Comparison of ENCODE assay signal across 18 cellular contexts in the genomic region with DNA sequence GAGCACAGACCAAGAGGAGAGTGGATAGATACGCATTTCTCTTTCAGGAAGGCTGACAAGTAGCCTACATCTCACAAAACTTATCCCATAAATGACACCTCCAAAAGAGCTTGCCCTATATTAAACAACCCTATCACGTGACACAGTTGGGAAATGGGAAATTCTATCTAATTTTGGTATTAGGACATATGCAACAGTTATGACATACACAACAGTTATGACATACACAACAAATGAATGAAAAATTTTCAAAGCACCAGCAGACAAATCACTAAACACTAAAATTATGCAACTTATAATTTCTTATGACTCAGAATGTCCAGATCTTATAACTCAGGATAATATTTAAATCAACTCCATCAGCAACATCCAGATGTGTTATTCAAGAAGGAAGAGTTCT. TPM values are rescaled to one million over a fixed set of nuclear protein-coding genes. Genes with fewer than 3 reads are reported as not detected.
DNase-seq lines count a peak whose midpoint lies in the region; ATAC-seq and TF ChIP-seq lines count a peak whose summit lies in the region.
"Had no signal": no experiment of that assay in that cellular context is flagged by ENCODE, and none has a peak within 500 bp of the region (broad histone marks: within the 10 kb centered on the region; RNA-seq: fewer than 3 reads in every experiment).

No MANE protein-coding gene starts in this region.

- no peaks in the 10 kb centered on the region for H3K27me3 ChIP-seq in GM23248 (replicated peaks; ENCODE audit: insufficient read depth)
- H3K27me3 ChIP-seq in hepatocyte, result no peaks in the 10 kb centered on the region
- H3K27me3 ChIP-seq: stomach had no signal

- H3K4me3 Mint-ChIP-seq in stimulated activated naive B cell treated with anti-CD40 and anti-IgM and Interleukin-4, amounts not matched to agents 10 μg/mL and 1 μg/mL and 100 μg/mL, for 72 hours, result no peak overlapping the region
- H3K4me3 Mint-ChIP-seq: activated naive CD8-positive, alpha-beta T cell treated with anti-CD3 and anti-CD28 coated beads, Interleukin-2, amount 10 ng/mL, durations not matched to agents 7 days and 5 days had no signal

- no peaks in the 10 kb centered on the region for H3K36me3 Mint-ChIP-seq in stimulated activated naive B cell treated with anti-CD40 and anti-IgM and Interleukin-4, amounts not matched to agents 10 μg/mL and 1 μg/mL and 100 μg/mL, for 72 hours

- H3K27me3 Mint-ChIP-seq in stimulated activated naive B cell treated with anti-CD40 and anti-IgM and Interleukin-4, amounts not matched to agents 10 μg/mL and 1 μg/mL and 100 μg/mL, for 72 hours, result no peaks in the 10 kb centered on the region
- H3K27me3 Mint-ChIP-seq: activated naive CD8-positive, alpha-beta T cell treated with anti-CD3 and anti-CD28 coated beads, Interleukin-2, amount 10 ng/mL, durations not matched to agents 7 days and 5 days had no signal

- peak; percentile 46 for DNase-seq in CD1c-positive myeloid dendritic cell (ENCODE audit: extremely low spot score)
- peak; percentile 69 for DNase-seq in GM23248
- DNase-seq in amniotic epithelial cell (ENCODE audit: low read depth), result peak; percentile 74
- DNase-seq in hepatocyte (ENCODE audit: low spot score), result no peak
- no peak for DNase-seq in ACHN
- no peak for DNase-seq in stimulated activated naive B cell treated with anti-CD40 and anti-IgM and Interleukin-4, amounts not matched to agents 10 μg/mL and 1 μg/mL and 100 μg/mL, for 72 hours
- no peak for DNase-seq in erythroblast (lab: John Stamatoyannopoulos, UW)
- DNase-seq: activated naive CD8-positive, alpha-beta T cell treated with anti-CD3 and anti-CD28 coated beads, Interleukin-2, amount 10 ng/mL, durations not matched to agents 7 days and 5 days; C1 segment of cervical spinal cord; DND-41; left cardiac atrium; NCI-H1694 treated with DMSO at 0.1 percent for 48 hours; NCI-H510A; PC-9; stomach had no signal

- H3K27ac ChIP-seq in GM23248 (peak overlapping the region; percentile 76), hepatocyte (peak overlapping the region; percentile 10)
- H3K27ac ChIP-seq: PC-9 had no signal

- H3K4me2 ChIP-seq in GM23248 (ENCODE audit: unreplicated experiment) (peak overlapping the region; percentile 7), hepatocyte (no peak overlapping the region)
- H3K4me2 ChIP-seq: PC-9 had no signal

- H3K9ac ChIP-seq in GM23248, result no peak overlapping the region
- H3K9ac ChIP-seq: parathyroid adenoma had no signal

- H2AFZ ChIP-seq in GM23248 (no peak overlapping the region), hepatocyte (no peak overlapping the region)
- H2AFZ ChIP-seq: parathyroid adenoma, PC-9 had no signal

- H3K4me1 ChIP-seq in GM23248 (ENCODE audit: insufficient read depth) (peaks cover 62% of the 10 kb centered on the region), hepatocyte (ENCODE audit: insufficient read depth) (peaks cover 33% of the 10 kb centered on the region)

- no peak overlapping the region for H3K27ac Mint-ChIP-seq in stimulated activated naive B cell treated with anti-CD40 and anti-IgM and Interleukin-4, amounts not matched to agents 10 μg/mL and 1 μg/mL and 100 μg/mL, for 72 hours
- H3K27ac Mint-ChIP-seq: activated naive CD8-positive, alpha-beta T cell treated with anti-CD3 and anti-CD28 coated beads, Interleukin-2, amount 10 ng/mL, durations not matched to agents 7 days and 5 days had no signal

- in situ Hi-C loops in GM23248 (cut with MboI), result no loop called here
- in situ Hi-C loops in ACHN (cut with HindIII; ENCODE audit: low pct_ligation_motif_present, low pct_unique_long_range_greater_than_20kb, low sequenced_read_pairs), result no loop called here

- H3K9me3 Mint-ChIP-seq in stimulated activated naive B cell treated with anti-CD40 and anti-IgM and Interleukin-4, amounts not matched to agents 10 μg/mL and 1 μg/mL and 100 μg/mL, for 72 hours, result no peaks in the 10 kb centered on the region
- H3K9me3 Mint-ChIP-seq: activated naive CD8-positive, alpha-beta T cell treated with anti-CD3 and anti-CD28 coated beads, Interleukin-2, amount 10 ng/mL, durations not matched to agents 7 days and 5 days had no signal

- 50 to 54% methylated on average over 2 of the region's 2 CpGs for WGBS in GM23248 (ENCODE audit: low coverage in 1 of 2, low lambda C conversion rate in 2 of 2, missing lambda C conversion rate in 2 of 2), 2 experiments
- 98% methylated on average over 2 of the region's 2 CpGs for WGBS in hepatocyte (ENCODE audit: low lambda C conversion rate, missing lambda C conversion rate)

- H3K9me2 ChIP-seq in GM23248 (ENCODE audit: insufficient read depth) (no peaks in the 10 kb centered on the region), hepatocyte (replicated peaks; ENCODE audit: insufficient read depth) (no peaks in the 10 kb centered on the region)

- peaks cover 17 to 28% of the 10 kb centered on the region in 2 donors for H3K4me1 Mint-ChIP-seq in stimulated activated naive B cell treated with anti-CD40 and anti-IgM and Interleukin-4, amounts not matched to agents 10 μg/mL and 1 μg/mL and 100 μg/mL, for 72 hours

- H3F3A ChIP-seq in GM23248 (ENCODE audit: insufficient read depth), result peaks cover 64% of the 10 kb centered on the region

- H3K79me2 ChIP-seq in GM23248 (ENCODE audit: insufficient read depth) (peaks cover 30% of the 10 kb centered on the region), hepatocyte (peaks cover 93% of the 10 kb centered on the region)
- H3K79me2 ChIP-seq: parathyroid adenoma had no signal

- H3K4me3 ChIP-seq in GM23248 (no peak overlapping the region), hepatocyte (no peak overlapping the region)
- H3K4me3 ChIP-seq: PC-9, stomach had no signal

- H4K20me1 ChIP-seq in GM23248 (ENCODE audit: insufficient read depth), result no peaks in the 10 kb centered on the region
- H4K20me1 ChIP-seq in hepatocyte (ENCODE audit: insufficient read depth, poor library complexity, severe bottlenecking), result no peaks in the 10 kb centered on the region

- TF ChIP-seq CTCF in hepatocyte (IDR thresholded peaks at IDR 0.05; ENCODE audit: poor library complexity), result no peak

- no peak for ATAC-seq in GM21529 (IDR thresholded peaks at IDR 0.05; ENCODE audit: unreplicated experiment)
- no peak for ATAC-seq in stimulated activated naive B cell treated with anti-CD40 and anti-IgM and Interleukin-4, amounts not matched to agents 10 μg/mL and 1 μg/mL and 100 μg/mL, for 72 hours (replicated peaks)
- ATAC-seq: HCT116, left cardiac atrium had no signal

- no peak for TF ChIP-seq POLR2A in erythroblast (IDR thresholded peaks at IDR 0.05; ENCODE audit: low read length)

- no peaks in the 10 kb centered on the region for H3K36me3 ChIP-seq in GM23248 (ENCODE audit: low read depth)
- H3K36me3 ChIP-seq in hepatocyte (replicated peaks; ENCODE audit: insufficient read depth, low read depth), result no peaks in the 10 kb centered on the region

- no peaks in the 10 kb centered on the region for H3K9me3 ChIP-seq in GM23248 (ENCODE audit: low read depth)
- no peaks in the 10 kb centered on the region for H3K9me3 ChIP-seq in hepatocyte (ENCODE audit: low read depth)
- H3K9me3 ChIP-seq: stomach had no signal

RNA-seq across cellular contexts. Expression of a gene that starts 54.1 kb away (rescaled TPM):
- total RNA-seq in GM23248 (2014; rRNA removed; shearing (Covaris generic)), result 2.8 and 3.0 TPM in 2 replicates
- polyA plus RNA-seq in GM23248 (2016; fragmentation: Nextera tagmentation; extraction: Ambion mirVana) (0.74 and 1.1 TPM in 2 replicates), hepatocyte (13.4 and 14.3 TPM in 2 replicates)
- 74.1 and 78.0 TPM in 2 replicates for total RNA-seq in hepatocyte

Comparison
In these comparisons a context has a peak if more than half of its experiments do, and no peak if none do; other contexts are left out.
1. DNase-seq: peak in CD1c-positive myeloid dendritic cell (single experiment), GM23248 (single experiment) and amniotic epithelial cell (single experiment); none in hepatocyte (single experiment), ACHN (single experiment), stimulated activated naive B cell treated with anti-CD40 and anti-IgM and Interleukin-4, amounts not matched to agents 10 μg/mL and 1 μg/mL and 100 μg/mL, for 72 hours (single experiment) and erythroblast (0 of 2).
2. RNA of a gene that starts 54.1 kb away (total RNA-seq): 74.1 to 78.0 TPM in hepatocyte; 2.8 to 3.0 TPM in GM23248; every median in the first group is over 10 times any median in the second.